ENCODE assay signal across 21 cellular contexts in the genomic region with DNA sequence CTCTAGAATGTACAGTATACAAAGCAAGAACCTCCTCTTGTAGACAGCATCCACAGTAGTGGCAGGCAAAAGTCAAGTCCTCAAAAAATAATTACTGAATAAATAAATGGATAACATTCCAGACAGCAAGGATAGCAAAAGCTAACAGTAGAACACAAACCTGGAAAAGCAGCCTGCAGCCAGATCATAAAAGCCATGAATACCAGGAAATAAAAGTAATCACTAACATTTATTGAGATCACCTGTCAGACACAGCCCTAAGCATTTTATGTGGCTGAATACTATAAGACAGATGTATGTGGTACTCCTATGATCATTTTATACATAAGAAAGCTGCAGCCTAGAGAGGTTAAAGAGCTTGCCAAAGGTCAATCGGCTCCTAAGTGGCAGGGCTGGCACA.
"Had no signal": no experiment of that assay in that cellular context is flagged by ENCODE, and none has a peak within 500 bp of the region (broad histone marks: within the 10 kb centered on the region; RNA-seq: fewer than 3 reads in every experiment).

No MANE protein-coding gene starts in this region.

- H3K9me3 Mint-ChIP-seq: activated CD4-positive, alpha-beta T cell treated with anti-CD3 and anti-CD28 coated beads, Interleukin-2, amount 10 ng/mL, durations not matched to agents 7 days and 5 days; activated T-cell treated with anti-CD3 and anti-CD28 coated beads, Interleukin-2, amount 50 U/mL, for 72 hours; memory B cell; natural killer cell treated with Interleukin-12 subunit alpha and Interleukin-12 subunit beta and Interleukin-15 and Interleukin-18, amount 100 ng/mL, for 72 hours; T-cell had no signal

- H3K27ac Mint-ChIP-seq: activated CD4-positive, alpha-beta T cell treated with anti-CD3 and anti-CD28 coated beads, Interleukin-2, amount 10 ng/mL, durations not matched to agents 7 days and 5 days had no signal

- H3K27me3 Mint-ChIP-seq: activated CD4-positive, alpha-beta T cell treated with anti-CD3 and anti-CD28 coated beads, Interleukin-2, amount 10 ng/mL, durations not matched to agents 7 days and 5 days; activated naive CD8-positive, alpha-beta T cell; memory B cell; natural killer cell treated with Interleukin-12 subunit alpha and Interleukin-12 subunit beta and Interleukin-15 and Interleukin-18, amount 100 ng/mL, for 72 hours; T-cell had no signal

- H3K36me3 ChIP-seq: thyroid gland had no signal

- H3K4me3 Mint-ChIP-seq: activated CD4-positive, alpha-beta T cell treated with anti-CD3 and anti-CD28 coated beads, Interleukin-2, amount 10 ng/mL, durations not matched to agents 7 days and 5 days; activated naive CD8-positive, alpha-beta T cell; activated T-cell treated with anti-CD3 and anti-CD28 coated beads, Interleukin-2, amount 50 U/mL, for 72 hours; immature natural killer cell; memory B cell; natural killer cell treated with Interleukin-12 subunit alpha and Interleukin-12 subunit beta and Interleukin-15 and Interleukin-18, amount 100 ng/mL, for 72 hours; T-cell had no signal

- H3K27ac ChIP-seq: esophagus squamous epithelium, heart right ventricle, neutrophil, parathyroid adenoma, thyroid gland had no signal

- H3K9me3 ChIP-seq: esophagus squamous epithelium, heart right ventricle, neutrophil, thyroid gland had no signal

- ATAC-seq: activated T-cell treated with anti-CD3 and anti-CD28 coated beads, Interleukin-2, amount 50 U/mL, for 72 hours; heart right ventricle; natural killer cell treated with Interleukin-12 subunit alpha and Interleukin-12 subunit beta and Interleukin-15 and Interleukin-18, amount 100 ng/mL, for 72 hours; sciatic nerve; T-cell had no signal

- H3K4me1 ChIP-seq: esophagus squamous epithelium, parathyroid adenoma, thyroid gland had no signal

- DNase-seq: activated CD4-positive, alpha-beta T cell treated with anti-CD3 and anti-CD28 coated beads, Interleukin-2, amount 10 ng/mL, durations not matched to agents 7 days and 5 days; activated CD4-positive, CD25-positive, alpha-beta regulatory T cell; activated CD8-positive, alpha-beta memory T cell treated with anti-CD3 and anti-CD28 coated beads, Interleukin-2, amount 50 U/mL, for 4 hours; activated gamma-delta T cell; activated T-cell treated with anti-CD3 and anti-CD28 coated beads, Interleukin-2, amount 50 U/mL, for 72 hours; effector CD8-positive, alpha-beta T cell; esophagus squamous epithelium; heart right ventricle; immature natural killer cell; kidney glomerular epithelial cell; stimulated activated CD8-positive, alpha-beta memory T cell treated with anti-CD3 and anti-CD28 coated beads, Interleukin-4, amount 100 ng/mL, for 48 hours; stimulated activated naive CD4-positive, alpha-beta T cell treated with Interleukin-2 at 50 U/mL for 16 hours; T-cell; T-helper 9 cell; thyroid gland had no signal

- H3K27me3 ChIP-seq: esophagus squamous epithelium, heart right ventricle, neutrophil, thyroid gland had no signal

- H3K4me3 ChIP-seq: esophagus squamous epithelium, heart right ventricle, thyroid gland had no signal
